ENCODE assay signal across 9 cellular contexts in the genomic region with DNA sequence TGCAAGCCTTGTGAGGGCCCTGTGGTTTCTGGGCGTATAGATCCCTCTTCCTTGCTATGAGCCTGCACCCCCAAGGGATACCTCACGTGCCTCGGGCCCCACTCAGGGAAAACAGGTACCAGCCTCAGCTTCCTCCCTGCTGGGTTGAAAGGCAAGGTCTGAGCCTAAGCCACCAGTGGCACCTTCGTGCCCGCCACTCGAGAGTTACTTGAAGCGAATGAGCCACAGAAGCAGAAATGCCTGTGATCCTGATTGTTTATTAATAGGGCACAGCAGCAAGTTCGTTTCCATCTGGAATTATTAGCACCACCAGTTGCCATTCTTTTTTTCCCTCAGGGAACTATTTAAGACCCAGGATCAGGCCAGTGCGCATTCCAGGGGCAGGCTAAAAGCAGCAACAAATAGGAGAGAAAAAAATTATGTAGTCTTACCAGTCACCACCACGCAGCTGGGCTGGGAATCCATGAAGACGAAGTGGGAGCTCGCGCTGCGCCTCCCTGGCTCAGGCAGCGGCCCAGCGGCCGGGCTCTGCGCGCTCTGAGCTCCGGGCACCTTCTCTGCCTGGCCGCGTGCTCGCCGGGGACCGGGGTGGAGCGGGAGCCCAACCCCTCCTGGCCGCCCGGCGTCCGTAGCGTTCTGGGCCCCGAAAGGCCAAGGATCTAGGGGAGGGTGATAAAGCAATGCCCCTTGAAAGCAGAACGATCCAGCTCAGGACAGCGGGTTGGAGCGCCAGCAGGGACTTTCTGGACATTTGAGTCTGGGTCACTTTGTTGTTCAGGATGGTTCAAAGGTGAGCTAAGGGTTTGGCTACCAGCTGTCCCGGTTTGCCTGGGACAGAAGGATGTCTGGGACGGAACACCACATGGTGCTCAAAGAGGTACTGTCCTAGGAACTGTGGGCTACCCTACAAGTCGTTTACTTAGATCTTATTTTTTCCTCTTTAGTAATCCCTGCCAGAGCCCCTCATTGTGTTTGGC. TPM values are rescaled to one million over a fixed set of nuclear protein-coding genes. Genes with fewer than 3 reads are reported as not detected.
"Had no signal": no experiment of that assay in that cellular context is flagged by ENCODE, and none has a peak within 500 bp of the region (broad histone marks: within the 10 kb centered on the region; RNA-seq: fewer than 3 reads in every experiment).

No MANE protein-coding gene starts in this region.

RNA-seq across cellular contexts. Expression of gene PGPEP1L, which starts 2.3 kb away (rescaled TPM):
- total RNA-seq: bronchial epithelial cell, glomerular endothelial cell, lower lobe of right lung, neural crest cell, ovary, pulmonary artery endothelial cell, SK-MEL-5, T-helper 17 cell, transverse colon had no signal
